Comparison of ENCODE assay signal across 8 cellular contexts in genomic region chr7:157273208-157274202, GRCh38.
A peak's percentile ranks its signal among the peaks of the same experiment; 100 is the strongest.
DNase-seq lines count a peak whose midpoint lies in the region; ATAC-seq and TF ChIP-seq lines count a peak whose summit lies in the region.

No MANE protein-coding gene starts in this region.

- DNase-seq in CD1c-positive myeloid dendritic cell (ENCODE audit: extremely low spot score) (peak; percentile 82), NT2/D1 (ENCODE audit: low read depth, low spot score) (peak; percentile 79), activated T-cell treated with anti-CD3 and anti-CD28 coated beads for 24 hours (ENCODE audit: low read depth) (peak; percentile 50), esophagus muscularis mucosa (ENCODE audit: extremely low spot score) (no peak)
- peak; percentile 13 to 59 (median 28) for DNase-seq in stimulated activated naive CD4-positive, alpha-beta T cell (lab: John Stamatoyannopoulos, UW)

- no peaks in the 10 kb centered on the region for H3K9me3 ChIP-seq in NT2/D1 (ENCODE audit: insufficient read depth, low read length)
- H3K9me3 ChIP-seq in esophagus muscularis mucosa, result no peaks in the 10 kb centered on the region

- intact Hi-C loops in esophagus muscularis mucosa (cut with DNase I), result loop anchor here (2.0 to 10.0 kb wide), 3 partner anchors 69 to 299 kb away; no protein-coding TSS in a partner anchor

- H3K4me1 ChIP-seq in NT2/D1 (ENCODE audit: insufficient read depth, insufficient read length) (no peaks in the 10 kb centered on the region), esophagus muscularis mucosa (peaks cover 18 to 41% (median 31%) of the 10 kb centered on the region in 4 donors)

- H3K27ac ChIP-seq in esophagus muscularis mucosa (replicated peaks in 1 of 4), result peak overlapping the region; percentile 70 to 85 (median 79)

- no peak for TF ChIP-seq EP300 in esophagus muscularis mucosa (IDR thresholded peaks at IDR 0.05)

- no peak overlapping the region for H3K4me3 ChIP-seq in NT2/D1 (ENCODE audit: insufficient read length, low read depth)
- H3K4me3 ChIP-seq in esophagus muscularis mucosa, result no peak overlapping the region

- H3K27me3 ChIP-seq in NT2/D1 (ENCODE audit: insufficient read depth, insufficient read length) (no peaks in the 10 kb centered on the region), esophagus muscularis mucosa (peaks cover 0 to 14% (median 0%) of the 10 kb centered on the region in 4 donors)

- H3K36me3 ChIP-seq in NT2/D1 (ENCODE audit: insufficient read depth, insufficient read length, low read length) (peaks cover 29% of the 10 kb centered on the region), esophagus muscularis mucosa (peaks cover 8 to 32% (median 23%) of the 10 kb centered on the region in 4 donors)

- 30% methylated on average over 25 of the region's 27 CpGs for WGBS in esophagus muscularis mucosa

- no peak overlapping the region for H3K9ac ChIP-seq in NT2/D1 (ENCODE audit: insufficient read length, low read depth)

- H3K9me3 Mint-ChIP-seq in nephron, result no peaks in the 10 kb centered on the region

- TF ChIP-seq POLR2A in esophagus muscularis mucosa (IDR thresholded peaks at IDR 0.05; ENCODE audit: low read depth), result no peak

- H3K36me3 Mint-ChIP-seq in nephron (ENCODE audit: low read depth), result peaks cover 27% of the 10 kb centered on the region

- H3K27ac Mint-ChIP-seq in nephron, result peak overlapping the region in 1 of 3 experiments; percentile 27

- TF ChIP-seq CTCF in esophagus muscularis mucosa (IDR thresholded peaks at IDR 0.05), result peak; percentile 97 to 100 (median 97)
- peak; percentile 85 to 88 (median 85) for TF ChIP-seq CTCF in nephron (IDR thresholded peaks at IDR 0.05; ENCODE audit: unreplicated experiment in 3 of 3)

- ATAC-seq in GM19324 (IDR thresholded peaks at IDR 0.05; ENCODE audit: low FRiP score, unreplicated experiment), result peak; percentile 64
- ATAC-seq in HG03439 (IDR thresholded peaks at IDR 0.05; ENCODE audit: unreplicated experiment), result peak; percentile 74

- H3K27me3 Mint-ChIP-seq in nephron (ENCODE audit: low read depth), result no peaks in the 10 kb centered on the region

- no peak overlapping the region for H3K4me3 Mint-ChIP-seq in nephron

- H3K4me1 Mint-ChIP-seq in nephron, result peaks cover 13% of the 10 kb centered on the region
